In genomic region chr18:7367336-7367735, GRCh38 we compare ENCODE assay signal across 34 cellular contexts.
DNase-seq lines count a peak whose midpoint lies in the region; ATAC-seq, FAIRE-seq and TF ChIP-seq lines count a peak whose summit lies in the region.
"Had no signal": no experiment of that assay in that cellular context is flagged by ENCODE, and none has a peak within 500 bp of the region (broad histone marks: within the 10 kb centered on the region; RNA-seq: fewer than 3 reads in every experiment).

No MANE protein-coding gene starts in this region.

- no peaks in the 10 kb centered on the region for H3K79me2 ChIP-seq in PC-3 (ENCODE audit: low read length)

- H3K27ac ChIP-seq in breast epithelium = no peak overlapping the region
- no peak overlapping the region for H3K27ac ChIP-seq in PC-3 (ENCODE audit: low read length)
- H3K27ac ChIP-seq: HL-60, PC-9, psoas muscle had no signal

- H3K9me2 ChIP-seq in PC-3 (replicated peaks; ENCODE audit: low read length) = no peaks in the 10 kb centered on the region

- H3K4me3 Mint-ChIP-seq in MCF 10A (ENCODE audit: unreplicated experiment) (no peak overlapping the region), endothelial cell (ENCODE audit: unreplicated experiment) (no peak overlapping the region)
- no peak overlapping the region for H3K4me3 Mint-ChIP-seq in activated CD8-positive, alpha-beta T cell treated with anti-CD3 and anti-CD28 coated beads, Interleukin-2, amount 10 ng/mL, durations not matched to agents 7 days and 5 days
- H3K4me3 Mint-ChIP-seq: activated CD4-positive, alpha-beta memory T cell treated with anti-CD3 and anti-CD28 coated beads, Interleukin-2, amount 10 ng/mL, durations not matched to agents 7 days and 5 days; activated naive CD8-positive, alpha-beta T cell treated with anti-CD3 and anti-CD28 coated beads, Interleukin-2, amount 10 ng/mL, durations not matched to agents 7 days and 5 days; CD8-positive, alpha-beta memory T cell; memory B cell; T-cell had no signal

- peaks cover 7% of the 10 kb centered on the region for H3K4me1 Mint-ChIP-seq in MCF 10A (ENCODE audit: insufficient read depth, unreplicated experiment)
- H3K4me1 Mint-ChIP-seq in endothelial cell (ENCODE audit: unreplicated experiment) = peaks cover 58% of the 10 kb centered on the region
- peaks cover 3% of the 10 kb centered on the region for H3K4me1 Mint-ChIP-seq in activated CD8-positive, alpha-beta T cell treated with anti-CD3 and anti-CD28 coated beads, Interleukin-2, amount 10 ng/mL, durations not matched to agents 7 days and 5 days (ENCODE audit: low read depth)
- H3K4me1 Mint-ChIP-seq: activated naive CD8-positive, alpha-beta T cell treated with anti-CD3 and anti-CD28 coated beads, Interleukin-2, amount 10 ng/mL, durations not matched to agents 7 days and 5 days; CD8-positive, alpha-beta memory T cell; memory B cell; T-cell had no signal

- H3K9ac ChIP-seq in PC-3 (ENCODE audit: low read length) = no peak overlapping the region

- POLR2A ChIA-PET in MCF 10A (lab: Yijun Ruan, JAX) = no interaction called here
- POLR2A ChIA-PET in PC-3 (lab: Charles Lee; ENCODE audit: unreplicated experiment) = no interaction called here
- POLR2A ChIA-PET in activated CD8-positive, alpha-beta T cell treated with anti-CD3 and anti-CD28 coated beads, Interleukin-2, amount 10 ng/mL, durations not matched to agents 7 days and 5 days (lab: Charles Lee) = no interaction called here

- no peak overlapping the region for H2AFZ ChIP-seq in PC-3 (ENCODE audit: low read length)
- H2AFZ ChIP-seq: PC-9 had no signal

- DNase-seq in MCF 10A (ENCODE audit: unreplicated experiment) (peak; percentile 17), breast epithelium (ENCODE audit: low spot score in 2 of 2) (no peak), PC-3 (no peak), endothelial cell (ENCODE audit: low spot score) (no peak), retinal pigment epithelial cell (ENCODE audit: low read depth) (no peak), frontal cortex (ENCODE audit: low spot score in 2 of 2) (no peak), NCI-H524 treated with DMSO at 0.1 percent for 48 hours (lab: John Stamatoyannopoulos, UW) (no peak)
- DNase-seq in activated CD8-positive, alpha-beta T cell treated with anti-CD3 and anti-CD28 coated beads, Interleukin-2, amount 10 ng/mL, durations not matched to agents 7 days and 5 days = no peak
- DNase-seq: activated CD4-positive, alpha-beta memory T cell treated with anti-CD3 and anti-CD28 coated beads, Interleukin-2, amount 10 ng/mL, durations not matched to agents 7 days and 5 days; activated CD4-positive, CD25-positive, alpha-beta regulatory T cell treated with anti-CD3 and anti-CD28 coated beads, Interleukin-2, amount 50 U/mL, for 72 hours; activated effector memory CD4-positive, alpha-beta T cell treated with Interleukin-2 at 50 U/mL for 16 hours; activated naive CD8-positive, alpha-beta T cell treated with anti-CD3 and anti-CD28 coated beads, Interleukin-2, amount 10 ng/mL, durations not matched to agents 7 days and 5 days; CD8-positive, alpha-beta memory T cell; cerebellar nuclear complex; DMS79; effector CD8-positive, alpha-beta T cell; foreskin melanocyte; HCEC 1CT; kidney glomerular epithelial cell; NCI-H1105 treated with DMSO at 0.1 percent for 48 hours; NCI-H2029 treated with DMSO at 0.1 percent for 48 hours; NCI-H226; NCI-H774; nucleus accumbens; PC-9; psoas muscle; SIG-M5; stimulated activated CD4-positive, alpha-beta T cell treated with anti-CD3 and anti-CD28 coated beads, Interleukin-1b, Interleukin-23, amount 100 ng/mL, for 48 hours; T-cell had no signal

- ATAC-seq in PC-3 = no peak; the same call in 1 of the 2 replicates
- ATAC-seq in activated CD8-positive, alpha-beta T cell treated with anti-CD3 and anti-CD28 coated beads, Interleukin-2, amount 10 ng/mL, durations not matched to agents 7 days and 5 days = no peak
- ATAC-seq: esophagus mucosa, GM12878, psoas muscle, T-cell had no signal

- H3K4me2 ChIP-seq in PC-3 (ENCODE audit: low read length) = no peak overlapping the region
- H3K4me2 ChIP-seq: PC-9 had no signal

- TF ChIP-seq POLR2A in breast epithelium (IDR thresholded peaks at IDR 0.05) = no peak

- TF ChIP-seq CTCF in MCF 10A (IDR thresholded peaks at IDR 0.05; ENCODE audit: unreplicated experiment) = no peak
- TF ChIP-seq CTCF in breast epithelium (IDR thresholded peaks at IDR 0.05) = no peak
- peak; percentile 27; the same call in 1 of the 2 replicates for TF ChIP-seq CTCF in PC-3 (conservative IDR thresholded peaks at IDR 0.05; ENCODE audit: low read depth, low read length)
- TF ChIP-seq CTCF in endothelial cell (IDR thresholded peaks at IDR 0.05; ENCODE audit: unreplicated experiment) = no peak
- TF ChIP-seq CTCF in retinal pigment epithelial cell (conservative IDR thresholded peaks at IDR 0.05; ENCODE audit: low read depth, low read length) = peak; percentile 9

- H3K27me3 ChIP-seq in breast epithelium (no peaks in the 10 kb centered on the region), PC-3 (ENCODE audit: low read length) (no peaks in the 10 kb centered on the region)

- H3K36me3 ChIP-seq in breast epithelium = no peaks in the 10 kb centered on the region
- H3K36me3 ChIP-seq in PC-3 (ENCODE audit: low read depth, low read length) = no peaks in the 10 kb centered on the region

- H3K9me3 ChIP-seq in breast epithelium = no peaks in the 10 kb centered on the region
- H3K9me3 ChIP-seq in PC-3 (ENCODE audit: low read length) = no peaks in the 10 kb centered on the region
- H3K9me3 ChIP-seq: psoas muscle had no signal

- H3K9me3 Mint-ChIP-seq in MCF 10A (ENCODE audit: unreplicated experiment) (peaks cover 7% of the 10 kb centered on the region), endothelial cell (ENCODE audit: unreplicated experiment) (no peaks in the 10 kb centered on the region)
- H3K9me3 Mint-ChIP-seq in activated CD8-positive, alpha-beta T cell treated with anti-CD3 and anti-CD28 coated beads, Interleukin-2, amount 10 ng/mL, durations not matched to agents 7 days and 5 days (ENCODE audit: insufficient read depth) = no peaks in the 10 kb centered on the region
- H3K9me3 Mint-ChIP-seq: memory B cell had no signal

- no peak for FAIRE-seq in frontal cortex (lab: Jason Lieb, UNC)
- FAIRE-seq: GM12878 had no signal

- no TSS peak for BruUV-seq in MCF 10A (replicated peaks; lab: Mats Ljungman, UMichigan)
- BruUV-seq in PC-3 (replicated peaks; lab: Mats Ljungman, UMichigan) = no TSS peak

- CTCF ChIA-PET in MCF 10A (lab: Yijun Ruan, JAX) (interaction anchor here (0.5 to 1.3 kb wide), 3 partner anchors 120 to 1617 kb away, joined by 3 read pairs; no protein-coding TSS in a partner anchor), PC-3 (lab: Charles Lee) (interaction anchor here (0.7 kb wide), 1 partner anchor 221 kb away, joined by 4 read pairs; no protein-coding TSS in a partner anchor)
- CTCF ChIA-PET in activated CD8-positive, alpha-beta T cell treated with anti-CD3 and anti-CD28 coated beads, Interleukin-2, amount 10 ng/mL, durations not matched to agents 7 days and 5 days (lab: Charles Lee) = no interaction called here

- H3K36me3 Mint-ChIP-seq in MCF 10A (ENCODE audit: insufficient read depth, unreplicated experiment) = no peaks in the 10 kb centered on the region
- no peaks in the 10 kb centered on the region for H3K36me3 Mint-ChIP-seq in endothelial cell (ENCODE audit: low read depth, unreplicated experiment)
- H3K36me3 Mint-ChIP-seq in activated CD8-positive, alpha-beta T cell treated with anti-CD3 and anti-CD28 coated beads, Interleukin-2, amount 10 ng/mL, durations not matched to agents 7 days and 5 days (ENCODE audit: low read depth) = no peaks in the 10 kb centered on the region
- H3K36me3 Mint-ChIP-seq: activated naive CD8-positive, alpha-beta T cell treated with anti-CD3 and anti-CD28 coated beads, Interleukin-2, amount 10 ng/mL, durations not matched to agents 7 days and 5 days; CD8-positive, alpha-beta memory T cell; memory B cell; T-cell had no signal

- H3K27me3 Mint-ChIP-seq in MCF 10A (ENCODE audit: insufficient read depth, unreplicated experiment) = no peaks in the 10 kb centered on the region
- peaks cover 2% of the 10 kb centered on the region for H3K27me3 Mint-ChIP-seq in endothelial cell (ENCODE audit: unreplicated experiment)
- no peaks in the 10 kb centered on the region for H3K27me3 Mint-ChIP-seq in activated CD8-positive, alpha-beta T cell treated with anti-CD3 and anti-CD28 coated beads, Interleukin-2, amount 10 ng/mL, durations not matched to agents 7 days and 5 days (ENCODE audit: low read depth)
- H3K27me3 Mint-ChIP-seq: activated CD4-positive, alpha-beta memory T cell treated with anti-CD3 and anti-CD28 coated beads, Interleukin-2, amount 10 ng/mL, durations not matched to agents 7 days and 5 days; activated naive CD8-positive, alpha-beta T cell treated with anti-CD3 and anti-CD28 coated beads, Interleukin-2, amount 10 ng/mL, durations not matched to agents 7 days and 5 days; memory B cell; T-cell had no signal

- H3K27ac Mint-ChIP-seq in MCF 10A (ENCODE audit: low read depth, unreplicated experiment) (no peak overlapping the region), endothelial cell (ENCODE audit: unreplicated experiment) (peak overlapping the region; percentile 61)
- H3K27ac Mint-ChIP-seq in activated CD8-positive, alpha-beta T cell treated with anti-CD3 and anti-CD28 coated beads, Interleukin-2, amount 10 ng/mL, durations not matched to agents 7 days and 5 days = no peak overlapping the region
- H3K27ac Mint-ChIP-seq: activated CD4-positive, alpha-beta memory T cell treated with anti-CD3 and anti-CD28 coated beads, Interleukin-2, amount 10 ng/mL, durations not matched to agents 7 days and 5 days; activated naive CD8-positive, alpha-beta T cell treated with anti-CD3 and anti-CD28 coated beads, Interleukin-2, amount 10 ng/mL, durations not matched to agents 7 days and 5 days; CD8-positive, alpha-beta memory T cell; memory B cell; T-cell had no signal

- H3K4me3 ChIP-seq in breast epithelium = no peak overlapping the region
- H3K4me3 ChIP-seq in PC-3 (ENCODE audit: low read length) = no peak overlapping the region
- no peak overlapping the region for H3K4me3 ChIP-seq in retinal pigment epithelial cell (ENCODE audit: low read length)
- H3K4me3 ChIP-seq: GM12878, PC-9, psoas muscle, skin epidermis had no signal

- H3K4me1 ChIP-seq in breast epithelium (no peaks in the 10 kb centered on the region), PC-3 (ENCODE audit: insufficient read depth, low read length) (peaks cover 6% of the 10 kb centered on the region)
- H3K4me1 ChIP-seq: psoas muscle had no signal

- H3F3A ChIP-seq in PC-3 (ENCODE audit: low read length, unreplicated experiment) = no peaks in the 10 kb centered on the region

- intact Hi-C loops in MCF 10A (cut with micrococcal nuclease) = no loop called here
- intact Hi-C loops in breast epithelium (cut with DNase I; ENCODE audit: low total_unique reads) = no loop called here
- intact Hi-C loops in PC-3 (cut with micrococcal nuclease) = no loop called here

- no peaks in the 10 kb centered on the region for H4K20me1 ChIP-seq in PC-3 (ENCODE audit: low read length)

Comparison
In these comparisons a context has a peak if more than half of its experiments do, and no peak if none do; other contexts are left out.
1. CTCF ChIP-seq: peak in PC-3 (single experiment) and retinal pigment epithelial cell (single experiment); none in MCF 10A (single experiment), breast epithelium (0 of 3) and endothelial cell (single experiment).